21 cellular contexts compared by ENCODE assay signal in genomic region chr3:76624128-76624527, GRCh38.
"Had no signal": no experiment of that assay in that cellular context is flagged by ENCODE, and none has a peak within 500 bp of the region (broad histone marks: within the 10 kb centered on the region; RNA-seq: fewer than 3 reads in every experiment).

No MANE protein-coding gene starts in this region.

- FAIRE-seq: colon had no signal

- H3K9me3 ChIP-seq: adrenal gland had no signal

- H3K27me3 ChIP-seq: adrenal gland had no signal

- H3K4me3 ChIP-seq: adrenal gland, SK-N-MC had no signal

- H3K4me3 Mint-ChIP-seq: activated CD8-positive, alpha-beta T cell treated with anti-CD3 and anti-CD28 coated beads, Interleukin-2, amount 10 ng/mL, durations not matched to agents 7 days and 5 days; activated naive CD8-positive, alpha-beta T cell treated with anti-CD3 and anti-CD28 coated beads, Interleukin-2, amount 10 ng/mL, durations not matched to agents 7 days and 5 days; T-helper 2 cell treated with Interferon-gamma antibody and Interleukin-4, amounts not matched to agents 5 μg/mL and 100 μg/mL, for 36 hours had no signal

- H3K4me1 ChIP-seq: adrenal gland had no signal

- H3K27ac Mint-ChIP-seq: activated CD8-positive, alpha-beta T cell treated with anti-CD3 and anti-CD28 coated beads, Interleukin-2, amount 10 ng/mL, durations not matched to agents 7 days and 5 days; activated naive CD8-positive, alpha-beta T cell treated with anti-CD3 and anti-CD28 coated beads, Interleukin-2, amount 10 ng/mL, durations not matched to agents 7 days and 5 days; T-helper 2 cell treated with Interferon-gamma antibody and Interleukin-4, amounts not matched to agents 5 μg/mL and 100 μg/mL, for 36 hours had no signal

- DNase-seq: activated CD4-positive, alpha-beta T cell treated with anti-CD3 and anti-CD28 coated beads for 48 hours; activated CD4-positive, alpha-beta T cell treated with anti-CD3 and anti-CD28 coated beads, Interleukin-2, amount 50 U/mL, for 4 hours; activated CD4-positive, CD25-positive, alpha-beta regulatory T cell treated with anti-CD3 and anti-CD28 coated beads, Interleukin-2, amount 50 U/mL, for 72 hours; activated CD8-positive, alpha-beta memory T cell treated with anti-CD3 and anti-CD28 coated beads, Interleukin-2, amount 50 U/mL, for 48 hours; activated CD8-positive, alpha-beta T cell treated with anti-CD3 and anti-CD28 coated beads, Interleukin-2, amount 10 ng/mL, durations not matched to agents 7 days and 5 days; activated naive CD4-positive, alpha-beta T cell treated with anti-CD3 and anti-CD28 coated beads, Interleukin-2, amount 50 U/mL, for 16 hours; activated naive CD8-positive, alpha-beta T cell treated with anti-CD3 and anti-CD28 coated beads, Interleukin-2, amount 10 ng/mL, durations not matched to agents 7 days and 5 days; activated T-cell treated with anti-CD3 and anti-CD28 coated beads, Interleukin-2, amount 50 U/mL, for 1 hour; adrenal gland; anterior cingulate cortex; cerebellar nuclear complex; MM.1S; NCI-H1105 treated with DMSO at 0.1 percent for 48 hours; NCI-H1436 treated with DMSO at 0.1 percent for 48 hours; NCI-H187; NCI-H2081; NCI-H510A treated with DMSO at 0.1 percent for 48 hours; NCI-H69 had no signal

- H3K27ac ChIP-seq: adrenal gland, SK-N-MC had no signal

- H3K4me1 Mint-ChIP-seq: activated naive CD8-positive, alpha-beta T cell treated with anti-CD3 and anti-CD28 coated beads, Interleukin-2, amount 10 ng/mL, durations not matched to agents 7 days and 5 days had no signal

- H3K27me3 Mint-ChIP-seq: activated naive CD8-positive, alpha-beta T cell treated with anti-CD3 and anti-CD28 coated beads, Interleukin-2, amount 10 ng/mL, durations not matched to agents 7 days and 5 days had no signal

- H3K36me3 Mint-ChIP-seq: activated naive CD8-positive, alpha-beta T cell treated with anti-CD3 and anti-CD28 coated beads, Interleukin-2, amount 10 ng/mL, durations not matched to agents 7 days and 5 days had no signal

- H3K36me3 ChIP-seq: adrenal gland had no signal
